Comparison of ENCODE assay signal across 13 cellular contexts in the genomic region with DNA sequence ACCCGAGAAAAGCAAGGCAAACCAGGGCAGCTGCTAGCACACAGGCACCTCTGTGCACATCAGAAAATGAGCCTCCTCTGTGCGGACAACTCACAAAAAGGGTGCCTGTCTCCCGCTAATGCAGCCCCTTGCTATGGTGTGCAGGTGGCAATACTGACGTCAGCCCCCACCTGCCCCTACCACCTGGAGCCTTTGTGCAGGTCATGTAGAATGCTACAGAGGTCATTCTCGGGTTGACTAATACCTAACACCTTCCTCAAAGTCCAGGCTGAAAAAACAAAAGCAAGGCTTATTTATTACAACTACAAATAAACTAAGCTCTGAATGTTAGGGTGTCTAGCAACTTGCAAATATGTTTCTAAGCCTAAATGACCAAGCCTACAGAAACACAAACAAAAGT. TPM values are rescaled to one million over a fixed set of nuclear protein-coding genes. Genes with fewer than 3 reads are reported as not detected.
A peak's percentile ranks its signal among the peaks of the same experiment; 100 is the strongest.
DNase-seq lines count a peak whose midpoint lies in the region; ATAC-seq, FAIRE-seq and TF ChIP-seq lines count a peak whose summit lies in the region.
"Had no signal": no experiment of that assay in that cellular context is flagged by ENCODE, and none has a peak within 500 bp of the region (broad histone marks: within the 10 kb centered on the region; RNA-seq: fewer than 3 reads in every experiment).

No MANE protein-coding gene starts in this region.

- BruUV-seq in OCI-LY7 (replicated peaks; lab: Mats Ljungman, UMichigan): no TSS peak

- no peaks in the 10 kb centered on the region for H3K9me3 ChIP-seq in neural progenitor cell (ENCODE audit: low read depth)
- no peaks in the 10 kb centered on the region for H3K9me3 ChIP-seq in OCI-LY7 (ENCODE audit: low read length)
- H3K9me3 ChIP-seq: lower lobe of right lung had no signal

- peaks cover 98% of the 10 kb centered on the region for H3K79me2 ChIP-seq in neural progenitor cell (ENCODE audit: low read depth)
- H3K79me2 ChIP-seq in OCI-LY7 (ENCODE audit: insufficient read depth, low read depth, low read length): peaks cover 30% of the 10 kb centered on the region; the same call in 1 of the 2 replicates

- H3K4me1 Mint-ChIP-seq in activated T-cell treated with anti-CD3 and anti-CD28 coated beads, Interleukin-2, amount 50 U/mL, for 72 hours (ENCODE audit: low read depth): peaks cover 82% of the 10 kb centered on the region
- H3K4me1 Mint-ChIP-seq in stimulated activated naive B cell treated with anti-CD40 and anti-IgM and Interleukin-4, amounts not matched to agents 10 μg/mL and 1 μg/mL and 100 μg/mL, for 72 hours: peaks cover 51 to 68% of the 10 kb centered on the region in 2 donors
- H3K4me1 Mint-ChIP-seq in neural progenitor cell: peaks cover 3% of the 10 kb centered on the region

- intact Hi-C loops in OCI-LY7 (cut with micrococcal nuclease; ENCODE audit: unreplicated experiment): no loop called here

- H4K20me1 ChIP-seq in neural progenitor cell (ENCODE audit: low read depth): peaks cover 26% of the 10 kb centered on the region
- H4K20me1 ChIP-seq in OCI-LY7 (ENCODE audit: insufficient read depth, low read length): peaks cover 33% of the 10 kb centered on the region; the same call in 1 of the 2 replicates

- H3K4me2 ChIP-seq in neural progenitor cell (no peak overlapping the region), OCI-LY7 (ENCODE audit: low read length) (no peak overlapping the region)

- CTCF ChIA-PET in OCI-LY7 (lab: Charles Lee; ENCODE audit: unreplicated experiment): no interaction called here

- POLR2A ChIA-PET in OCI-LY7 (lab: Charles Lee): interaction anchor here (1.0 to 1.6 kb wide), 4 partner anchors 11 to 96 kb away, joined by 3 to 9 read pairs (median 6); no protein-coding TSS in a partner anchor

- DNase-seq in activated T-cell treated with anti-CD3 and anti-CD28 coated beads, Interleukin-2, amount 50 U/mL, for 72 hours: no peak
- DNase-seq in activated T-cell treated with anti-CD3 and anti-CD28 coated beads for 4 hours (no peak), RPMI8226 (peak; percentile 94), neural progenitor cell (ENCODE audit: low spot score) (no peak), H54 (ENCODE audit: insufficient read length, low spot score) (no peak), OCI-LY7 (ENCODE audit: low spot score) (no peak)
- no peak for DNase-seq in stimulated activated naive B cell treated with anti-CD40 and anti-IgM and Interleukin-4, amounts not matched to agents 10 μg/mL and 1 μg/mL and 100 μg/mL, for 72 hours
- DNase-seq: activated T-cell treated with anti-CD3 and anti-CD28 coated beads, Interleukin-2, amount 50 U/mL, for 1 hour; lower lobe of right lung; posterior cingulate gyrus; stimulated activated CD4-positive, alpha-beta T cell treated with anti-CD3 and anti-CD28 coated beads, Interleukin-2, amount 100 ng/mL, for 48 hours had no signal

- H3K4me1 ChIP-seq in neural progenitor cell (no peaks in the 10 kb centered on the region), OCI-LY7 (ENCODE audit: insufficient read depth, low read length, poor library complexity, severe bottlenecking) (peaks cover 18% of the 10 kb centered on the region)

- H3K27me3 ChIP-seq in neural progenitor cell: no peaks in the 10 kb centered on the region

- ATAC-seq in activated T-cell treated with anti-CD3 and anti-CD28 coated beads, Interleukin-2, amount 50 U/mL, for 72 hours (replicated peaks in 1 of 2): peak; percentile 27 to 31
- peak; percentile 50 for ATAC-seq in HG02642 (IDR thresholded peaks at IDR 0.05; ENCODE audit: poor library complexity, unreplicated experiment)
- peak in 1 of 2 donors; percentile 33 for ATAC-seq in stimulated activated naive B cell treated with anti-CD40 and anti-IgM and Interleukin-4, amounts not matched to agents 10 μg/mL and 1 μg/mL and 100 μg/mL, for 72 hours (replicated peaks)

- H3K9ac ChIP-seq in neural progenitor cell: no peak overlapping the region

- FAIRE-seq in H54 (lab: Jason Lieb, UNC): no peak

- no peaks in the 10 kb centered on the region for H3F3A ChIP-seq in neural progenitor cell (ENCODE audit: low read depth)

- TF ChIP-seq POLR2A in H54 (IDR thresholded peaks at IDR 0.05; ENCODE audit: low read depth, low read length): no peak

- no peaks in the 10 kb centered on the region for H3K27me3 Mint-ChIP-seq in activated T-cell treated with anti-CD3 and anti-CD28 coated beads, Interleukin-2, amount 50 U/mL, for 72 hours (ENCODE audit: low read depth)
- H3K27me3 Mint-ChIP-seq in stimulated activated naive B cell treated with anti-CD40 and anti-IgM and Interleukin-4, amounts not matched to agents 10 μg/mL and 1 μg/mL and 100 μg/mL, for 72 hours: no peaks in the 10 kb centered on the region
- no peaks in the 10 kb centered on the region for H3K27me3 Mint-ChIP-seq in neural progenitor cell (ENCODE audit: insufficient read depth, low read depth)

- no peak overlapping the region for H2AFZ ChIP-seq in neural progenitor cell (replicated peaks)
- no peak overlapping the region for H2AFZ ChIP-seq in OCI-LY7 (ENCODE audit: low read length)

- H3K36me3 Mint-ChIP-seq in activated T-cell treated with anti-CD3 and anti-CD28 coated beads, Interleukin-2, amount 50 U/mL, for 72 hours (ENCODE audit: insufficient read depth in 2 of 2): peaks cover 6 to 13% of the 10 kb centered on the region in 2 donors
- H3K36me3 Mint-ChIP-seq in stimulated activated naive B cell treated with anti-CD40 and anti-IgM and Interleukin-4, amounts not matched to agents 10 μg/mL and 1 μg/mL and 100 μg/mL, for 72 hours: peaks cover 8 to 26% of the 10 kb centered on the region in 2 donors
- H3K36me3 Mint-ChIP-seq in neural progenitor cell: peaks cover 3% of the 10 kb centered on the region

- H3K9me3 Mint-ChIP-seq in activated T-cell treated with anti-CD3 and anti-CD28 coated beads, Interleukin-2, amount 50 U/mL, for 72 hours: no peaks in the 10 kb centered on the region
- peaks cover 0 to 2% of the 10 kb centered on the region in 2 donors for H3K9me3 Mint-ChIP-seq in stimulated activated naive B cell treated with anti-CD40 and anti-IgM and Interleukin-4, amounts not matched to agents 10 μg/mL and 1 μg/mL and 100 μg/mL, for 72 hours
- peaks cover under 1% of the 10 kb centered on the region for H3K9me3 Mint-ChIP-seq in neural progenitor cell
- H3K9me3 Mint-ChIP-seq: brain had no signal

- H3K27ac Mint-ChIP-seq in activated T-cell treated with anti-CD3 and anti-CD28 coated beads, Interleukin-2, amount 50 U/mL, for 72 hours: peak overlapping the region; percentile 67
- H3K27ac Mint-ChIP-seq in stimulated activated naive B cell treated with anti-CD40 and anti-IgM and Interleukin-4, amounts not matched to agents 10 μg/mL and 1 μg/mL and 100 μg/mL, for 72 hours: peak overlapping the region; percentile 85
- no peak overlapping the region for H3K27ac Mint-ChIP-seq in neural progenitor cell
- H3K27ac Mint-ChIP-seq: brain had no signal

- H3K4me3 Mint-ChIP-seq in activated T-cell treated with anti-CD3 and anti-CD28 coated beads, Interleukin-2, amount 50 U/mL, for 72 hours: peak overlapping the region in 1 of 2 donors; percentile 16
- no peak overlapping the region for H3K4me3 Mint-ChIP-seq in stimulated activated naive B cell treated with anti-CD40 and anti-IgM and Interleukin-4, amounts not matched to agents 10 μg/mL and 1 μg/mL and 100 μg/mL, for 72 hours
- H3K4me3 Mint-ChIP-seq in neural progenitor cell: no peak overlapping the region
- H3K4me3 Mint-ChIP-seq: brain had no signal

- H3K9me2 ChIP-seq in OCI-LY7 (ENCODE audit: insufficient read depth, low read length): no peaks in the 10 kb centered on the region

- H3K4me3 ChIP-seq in neural progenitor cell (no peak overlapping the region), OCI-LY7 (ENCODE audit: low read depth, low read length, poor library complexity, severe bottlenecking) (no peak overlapping the region)
- H3K4me3 ChIP-seq: lower lobe of right lung had no signal

- H3K36me3 ChIP-seq in neural progenitor cell (no peaks in the 10 kb centered on the region), OCI-LY7 (ENCODE audit: insufficient read depth, low read length) (no peaks in the 10 kb centered on the region)
- H3K36me3 ChIP-seq: lower lobe of right lung had no signal

- H3K27ac ChIP-seq in neural progenitor cell (no peak overlapping the region), OCI-LY7 (ENCODE audit: low read depth, low read length, poor library complexity, severe bottlenecking) (no peak overlapping the region)
- H3K27ac ChIP-seq: lower lobe of right lung had no signal

- TF ChIP-seq CTCF in neural progenitor cell (IDR thresholded peaks at IDR 0.05): no peak
- TF ChIP-seq CTCF in OCI-LY7 (conservative IDR thresholded peaks at IDR 0.05; ENCODE audit: low read length): no peak

RNA-seq across cellular contexts. Expression of gene PIP4K2A, which starts 13.9 kb away (rescaled TPM):
- total RNA-seq in activated T-cell treated with anti-CD3 and anti-CD28 coated beads, Interleukin-2, amount 50 U/mL, for 72 hours: 100 to 1,000 TPM; 104 to 138 TPM
- total RNA-seq in neural progenitor cell (ENCODE audit: low replicate concordance) (23.7 and 37.6 TPM in 2 replicates), OCI-LY7 (2022) (42.6 and 43.3 TPM in 2 replicates)
- 32.5 and 37.9 TPM in 2 replicates for total RNA-seq in OCI-LY7 (2014; rRNA removed; shearing (Covaris generic))
